Comparison of ENCODE assay signal across 40 cellular contexts in genomic region chr10:72881291-72881690, GRCh38. TPM values are rescaled to one million over a fixed set of nuclear protein-coding genes. Genes with fewer than 3 reads are reported as not detected.
DNase-seq lines count a peak whose midpoint lies in the region; ATAC-seq, FAIRE-seq and TF ChIP-seq lines count a peak whose summit lies in the region.
"Had no signal": no experiment of that assay in that cellular context is flagged by ENCODE, and none has a peak within 500 bp of the region (broad histone marks: within the 10 kb centered on the region; RNA-seq: fewer than 3 reads in every experiment).

No MANE protein-coding gene starts in this region.

- no peak for TF ChIP-seq CTCF in K562 (IDR thresholded peaks at IDR 0.05 in 2 of 3, conservative IDR thresholded peaks at IDR 0.05 in 1 of 3; ENCODE audit: insufficient read depth in 2 of 3, low read depth in 1 of 3, low read length in 3 of 3)
- TF ChIP-seq CTCF in endodermal cell (conservative IDR thresholded peaks at IDR 0.05) = no peak
- TF ChIP-seq CTCF in prostate gland (IDR thresholded peaks at IDR 0.05) = no peak

- H3K27me3 ChIP-seq in K562 (ENCODE audit: control insufficient read depth in 2 of 2, insufficient read depth in 2 of 2, low read length in 2 of 2) (no peaks in the 10 kb centered on the region), endodermal cell (ENCODE audit: control insufficient read depth, insufficient read depth, low read length, poor library complexity, severe bottlenecking) (no peaks in the 10 kb centered on the region), prostate gland (replicated peaks; ENCODE audit: insufficient read depth) (no peaks in the 10 kb centered on the region)
- H3K27me3 ChIP-seq: BE2C; BLaER1; BLaER1 treated with 17β-estradiol and CSF1 and Interleukin-3, amounts not matched to agents 10 nM and 100 nM had no signal

- no peaks in the 10 kb centered on the region for H3K79me2 ChIP-seq in K562 (ENCODE audit: control insufficient read depth, insufficient read depth, low read length)

- no peak overlapping the region for H3K4me3 ChIP-seq in K562
- H3K4me3 ChIP-seq in endodermal cell (ENCODE audit: low read length) = peak overlapping the region; percentile 64
- no peak overlapping the region for H3K4me3 ChIP-seq in prostate gland
- H3K4me3 ChIP-seq: A549; BLaER1; BLaER1 treated with 17β-estradiol and CSF1 and Interleukin-3, amounts not matched to agents 10 nM and 100 nM had no signal

- no peaks in the 10 kb centered on the region for H3K4me1 Mint-ChIP-seq in endodermal cell
- H3K4me1 Mint-ChIP-seq: CD14-positive monocyte; CD4-positive, alpha-beta memory T cell; CD8-positive, alpha-beta memory T cell had no signal

- peaks cover 40% of the 10 kb centered on the region for H3K9me3 Mint-ChIP-seq in endodermal cell

- WGBS in K562 (ENCODE audit: insufficient coverage, low coverage, missing lambda C conversion rate) = 71% methylated on average over 2 of the region's 2 CpGs
- 100% methylated on average over 1 to 2 of the region's 2 CpGs for WGBS in endodermal cell (ENCODE audit: insufficient coverage in 1 of 2, insufficient read length in 1 of 2), 2 experiments
- WGBS in prostate gland = 98% methylated on average over 2 of the region's 2 CpGs

- H3K4me1 ChIP-seq in K562 (replicated peaks in 1 of 2; ENCODE audit: control insufficient read depth in 2 of 2, insufficient read depth in 2 of 2, low read length in 2 of 2) (no peaks in the 10 kb centered on the region), endodermal cell (ENCODE audit: control insufficient read depth, insufficient read depth, low read length) (no peaks in the 10 kb centered on the region), prostate gland (replicated peaks) (no peaks in the 10 kb centered on the region)
- H3K4me1 ChIP-seq: A549, BE2C, Caco-2 had no signal

- CTCF ChIA-PET in K562 (lab: Yijun Ruan, JAX; ENCODE audit: low intra/inter-chr PET ratio) = no interaction called here

- H3K36me3 Mint-ChIP-seq in endodermal cell (ENCODE audit: low read depth) = peaks cover 78% of the 10 kb centered on the region

- no TSS peak for BruUV-seq in K562 (replicated peaks; lab: Mats Ljungman, UMichigan)

- H4K20me1 ChIP-seq in K562 (replicated peaks; ENCODE audit: control insufficient read depth, insufficient read depth, low read length) = no peaks in the 10 kb centered on the region
- H4K20me1 ChIP-seq: BLaER1; BLaER1 treated with 17β-estradiol and CSF1 and Interleukin-3, amounts not matched to agents 10 nM and 100 nM had no signal

- H3K9me3 ChIP-seq in K562 (replicated peaks; ENCODE audit: control insufficient read depth, insufficient read depth, low read depth, low read length) (no peaks in the 10 kb centered on the region), endodermal cell (ENCODE audit: control insufficient read depth, low read length) (peaks cover 47% of the 10 kb centered on the region), prostate gland (no peaks in the 10 kb centered on the region)
- H3K9me3 ChIP-seq: BE2C had no signal

- DNase-seq in H54 (ENCODE audit: insufficient read length, low spot score) (no peak), K562 (ENCODE audit: extremely low read depth in 1 of 4, low spot score in 3 of 4) (no peak), endodermal cell (no peak), NCI-H146 (lab: John Stamatoyannopoulos, UW) (no peak), prostate gland (ENCODE audit: low spot score) (no peak), NCI-H1092 treated with DMSO at 0.1 percent for 48 hours (lab: John Stamatoyannopoulos, UW) (no peak)
- DNase-seq: 8988T; ACHN; AML-193; BE2C; C1 segment of cervical spinal cord; Caco-2; Calu3; CD4-positive, alpha-beta memory T cell; CD4-positive, alpha-beta T cell; CD4-positive, CD25-positive, alpha-beta regulatory T cell; CD8-positive, alpha-beta memory T cell; CD8-positive, alpha-beta T cell; COR-L47; DMS 273 treated with DMSO at 0.1 percent for 48 hours; DMS153; DMS53; DMS79; DMS79 treated with DMSO at 0.1 percent for 48 hours; DND-41; EL had no signal

- no peak for ATAC-seq in K562
- ATAC-seq: A549; CD8-positive, alpha-beta T cell had no signal

- H3K4me3 Mint-ChIP-seq in endodermal cell = no peak overlapping the region
- H3K4me3 Mint-ChIP-seq: B cell; CD14-positive monocyte; CD4-positive, alpha-beta memory T cell; CD4-positive, alpha-beta T cell; CD4-positive, CD25-positive, alpha-beta regulatory T cell; CD8-positive, alpha-beta memory T cell; CD8-positive, alpha-beta T cell had no signal

- FAIRE-seq in H54 (lab: Jason Lieb, UNC) (peak; percentile 30), K562 (lab: Jason Lieb, UNC) (no peak)
- FAIRE-seq: A204.1, A549, D721Med had no signal

- no peak overlapping the region for H3K9ac ChIP-seq in K562 (ENCODE audit: insufficient read depth in 1 of 2, low read depth in 2 of 2, low read length in 2 of 2)
- no peak overlapping the region for H3K9ac ChIP-seq in endodermal cell (ENCODE audit: extremely low read depth, low read length, poor library complexity, severe bottlenecking)
- H3K9ac ChIP-seq: BLaER1; BLaER1 treated with 17β-estradiol and CSF1 and Interleukin-3, amounts not matched to agents 10 nM and 100 nM had no signal

- H3K36me3 ChIP-seq in K562 (ENCODE audit: control insufficient read depth, insufficient read depth, low read length) (no peaks in the 10 kb centered on the region), endodermal cell (ENCODE audit: control insufficient read depth, insufficient read depth, low read length) (peaks cover 59% of the 10 kb centered on the region), prostate gland (no peaks in the 10 kb centered on the region)
- H3K36me3 ChIP-seq: BE2C had no signal

- no peaks in the 10 kb centered on the region for H3K27me3 Mint-ChIP-seq in endodermal cell (ENCODE audit: insufficient read depth)
- H3K27me3 Mint-ChIP-seq: B cell; CD4-positive, alpha-beta memory T cell; CD4-positive, alpha-beta T cell; CD4-positive, CD25-positive, alpha-beta regulatory T cell; CD8-positive, alpha-beta memory T cell had no signal

- no peak overlapping the region for H3K4me2 ChIP-seq in K562 (ENCODE audit: insufficient read depth, low read length)
- H3K4me2 ChIP-seq: A549; BLaER1; BLaER1 treated with 17β-estradiol and CSF1 and Interleukin-3, amounts not matched to agents 10 nM and 100 nM had no signal

- H3K9me1 ChIP-seq in K562 (ENCODE audit: control insufficient read depth, insufficient read depth, low read length) = no peaks in the 10 kb centered on the region

- H3K27ac ChIP-seq in K562 (ENCODE audit: extremely low read depth, low read depth, low read length) (no peak overlapping the region), endodermal cell (ENCODE audit: low read depth, low read length) (no peak overlapping the region), prostate gland (no peak overlapping the region)
- H3K27ac ChIP-seq: 22Rv1; A549; BLaER1; BLaER1 treated with 17β-estradiol and CSF1 and Interleukin-3, amounts not matched to agents 10 nM and 100 nM; C4-2B had no signal

- TF ChIP-seq EP300 in K562 (IDR thresholded peaks at IDR 0.05; ENCODE audit: low read length) = no peak

- in situ Hi-C loops in K562 (cut with MboI) = loop anchor here (10.0 kb wide), 1 partner anchor 606 kb away; the partner anchor contains the start of gene DDIT4

- no peak for TF ChIP-seq POLR2A in H54 (IDR thresholded peaks at IDR 0.05; ENCODE audit: low read depth, low read length)
- no peak for TF ChIP-seq POLR2A in K562 (conservative IDR thresholded peaks at IDR 0.05)
- TF ChIP-seq POLR2A in prostate gland (IDR thresholded peaks at IDR 0.05) = no peak

- no peak overlapping the region for H2AFZ ChIP-seq in K562 (ENCODE audit: low read depth, low read length)

- no peak overlapping the region for H3K27ac Mint-ChIP-seq in endodermal cell
- H3K27ac Mint-ChIP-seq: B cell; CD14-positive monocyte; CD4-positive, alpha-beta memory T cell; CD4-positive, alpha-beta T cell; CD4-positive, CD25-positive, alpha-beta regulatory T cell; CD8-positive, alpha-beta memory T cell; CD8-positive, alpha-beta T cell had no signal

- POLR2A ChIA-PET in K562 (lab: Yijun Ruan, JAX) = no interaction called here

- no peak for TF ChIP-seq RAD21 in K562 (CRISPR knock-in tag; conservative IDR thresholded peaks at IDR 0.05 in 1 of 2, IDR thresholded peaks at IDR 0.05 in 1 of 2)

- intact Hi-C loops in K562 (cut with micrococcal nuclease) (no loop called here), prostate gland (cut with DNase I) (no loop called here)

TF ChIP-seq in K562, 482 proteins besides CTCF, POLR2A, EP300 and RAD21:
- TF ChIP-seq CREB5 (CRISPR knock-in tag; IDR thresholded peaks at IDR 0.05) (no peak), ZNF121 (CRISPR knock-in tag; conservative IDR thresholded peaks at IDR 0.05) (peak; percentile 92)

RNA-seq across cellular contexts. Expression of gene OIT3, which starts 12.2 kb away (rescaled TPM):
- total RNA-seq in K562 (2011; cell fraction: chromatin; rRNA removed; ENCODE audit: low replicate concordance) = not detected in 2 replicates
- not detected in 2 replicates for total RNA-seq in K562 (2011; cell fraction: nucleolus; rRNA removed)
- not detected in 2 replicates for total RNA-seq in K562 (2011; cell fraction: nucleoplasm; rRNA removed)
- total RNA-seq in K562 (2014; rRNA removed) (not detected in 2 replicates), K562 (2014; rRNA removed; fragmentation: Illumina TruSeq; extraction: Trizol) (not detected in 2 replicates), K562 (2015; rRNA removed; fragmentation: Illumina TruSeq; extraction: Trizol) (not detected in 2 replicates), K562 (2021) (not detected in 2 replicates), endodermal cell (under 1 TPM in 1 of 2 donors, not detected in 1; 0.13 TPM), prostate gland (not detected)
- polyA plus RNA-seq in K562 (2011; rRNA removed) (not detected in 2 replicates), K562 (2014; fragmentation: Illumina TruSeq; extraction: Trizol) (not detected in 2 replicates), K562 (2014; fragmentation: Nextera tagmentation; extraction: Ambion mirVana) (not detected), K562 (2014; rRNA removed) (not detected in 2 replicates)
- not detected in 2 replicates for polyA plus RNA-seq in K562 (2011; cell fraction: cytosol; rRNA removed)
- 0.04 TPM in 1 of 2 replicates, not detected in the other for polyA plus RNA-seq in K562 (2011; cell fraction: nucleus; rRNA removed)
- polyA plus RNA-seq in K562 (2012) = 0.03 and 0.06 TPM in 2 replicates
- polyA minus RNA-seq in K562 (2011; rRNA and poly(A)+ RNA removed) = 0.15 TPM in 1 of 2 replicates, not detected in the other
- not detected in 2 replicates for polyA minus RNA-seq in K562 (2011; cell fraction: cytosol; rRNA and poly(A)+ RNA removed)
- not detected in 2 replicates for polyA minus RNA-seq in K562 (2011; cell fraction: nucleus; rRNA and poly(A)+ RNA removed)
- polyA plus RNA-seq in endodermal cell (2013, experiment 1 of 2) = not detected
- not detected for polyA plus RNA-seq in endodermal cell (2013, experiment 2 of 2)
- total RNA-seq: A172; A673; B cell; Caco-2; CD4-positive, alpha-beta T cell; CD4-positive, CD25-positive, alpha-beta regulatory T cell; CD8-positive, alpha-beta memory T cell; CD8-positive, alpha-beta T cell; Daoy had no signal
- polyA plus RNA-seq: AG04450; BJ; CD14-positive monocyte; CD4-positive, alpha-beta memory T cell; CD4-positive, CD25-positive, alpha-beta regulatory T cell; CD8-positive, alpha-beta memory T cell had no signal
